In the genomic region with DNA sequence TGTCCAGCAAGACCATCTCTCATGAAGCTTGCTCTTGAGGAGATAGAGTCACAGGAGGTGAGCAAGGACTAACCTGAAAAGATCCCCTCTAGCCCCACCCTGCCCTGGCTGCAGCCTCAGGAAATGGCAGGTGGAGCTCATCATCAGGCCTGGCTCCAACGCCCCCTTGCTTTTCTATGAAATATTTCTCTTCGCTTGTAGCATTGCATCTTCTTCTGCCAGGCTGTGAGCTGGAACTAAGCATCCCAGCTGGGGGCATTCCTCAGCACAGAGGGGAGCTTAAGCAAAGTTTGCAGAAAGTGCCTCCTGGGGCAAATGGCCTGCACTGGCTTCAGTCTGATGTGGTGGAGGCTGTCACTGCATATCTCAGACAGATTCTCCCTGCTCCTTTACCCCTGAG, we compare ENCODE assay signal across 34 cellular contexts.
DNase-seq lines count a peak whose midpoint lies in the region; ATAC-seq and TF ChIP-seq lines count a peak whose summit lies in the region.
"Had no signal": no experiment of that assay in that cellular context is flagged by ENCODE, and none has a peak within 500 bp of the region (broad histone marks: within the 10 kb centered on the region; RNA-seq: fewer than 3 reads in every experiment).

No MANE protein-coding gene starts in this region.

- H3K9ac ChIP-seq in HCT116 (ENCODE audit: low read length) = no peak overlapping the region

- DNase-seq in A673 (ENCODE audit: low spot score) (peak; percentile 56), HCT116 (ENCODE audit: low read depth, low spot score) (no peak), RPMI8226 (peak; percentile 19), esophagus squamous epithelium (lab: John Stamatoyannopoulos, UW) (no peak), NCI-H2196 treated with DMSO at 0.1 percent for 48 hours (lab: John Stamatoyannopoulos, UW; ENCODE audit: unreplicated experiment) (no peak), H7 (no peak), retina (no peak)
- DNase-seq: activated CD4-positive, alpha-beta T cell treated with anti-CD3 and anti-CD28 coated beads for 36 hours; activated CD8-positive, alpha-beta memory T cell treated with anti-CD3 and anti-CD28 coated beads, Interleukin-2, amount 50 U/mL, for 48 hours; activated CD8-positive, alpha-beta T cell treated with anti-CD3 and anti-CD28 coated beads for 36 hours; activated naive CD4-positive, alpha-beta T cell treated with anti-CD3 and anti-CD28 coated beads for 36 hours; body of pancreas; CD4-positive, CD25-positive, alpha-beta regulatory T cell; DND-41; dorsolateral prefrontal cortex; HFFc6; NCI-H1092 treated with DMSO at 0.1 percent for 48 hours; NCI-H187; NCI-H2171; NCI-H510A; nephron progenitor cell; ovary; right cardiac atrium; SHP77; stimulated activated CD4-positive, alpha-beta T cell treated with anti-CD3 and anti-CD28 coated beads, Interleukin-1b, Interleukin-23, amount 100 ng/mL, for 48 hours; stimulated activated naive CD8-positive, alpha-beta T cell treated with anti-CD3 and anti-CD28 coated beads, Interleukin-15, Interleukin-2, amounts not matched to agents 100 U/mL and 50 U/mL, for 24 hours; T-helper 17 cell had no signal

- whole genome bisulfite sequencing in esophagus, 2 donors = 70 to 78% methylated on average over 2 of the region's 2 CpGs
- WGBS in esophagus squamous epithelium, 2 donors = 55 to 83% methylated on average over 2 of the region's 2 CpGs

- H3K4me2 ChIP-seq in HCT116 (ENCODE audit: low read length) = peak overlapping the region; percentile 72
- H3K4me2 ChIP-seq: hepatocyte, smooth muscle cell had no signal

- TF ChIP-seq RAD21 in HCT116 (IDR thresholded peaks at IDR 0.05; ENCODE audit: low read depth) = peak; percentile 37; the same call in 1 of the 2 replicates

- H3K4me1 ChIP-seq in A673 (ENCODE audit: insufficient read depth, low read length, poor library complexity, severe bottlenecking) (no peaks in the 10 kb centered on the region), HCT116 (ENCODE audit: control insufficient read depth in 1 of 2, insufficient read depth in 2 of 2, low read length in 2 of 2) (peaks cover 22 to 53% of the 10 kb centered on the region in 2 experiments), esophagus (ENCODE audit: control insufficient read depth in 2 of 2, insufficient read depth in 2 of 2, low read length in 1 of 2) (peaks cover 0 to 31% of the 10 kb centered on the region in 2 donors), esophagus squamous epithelium (peaks cover 20 to 54% (median 35%) of the 10 kb centered on the region in 3 donors)

- H3K27ac ChIP-seq in A673 (ENCODE audit: low read depth, low read length, poor library complexity, severe bottlenecking) (no peak overlapping the region), HCT116 (ENCODE audit: low read depth, low read length) (no peak overlapping the region), esophagus (ENCODE audit: low read depth in 2 of 2, low read length in 1 of 2) (peak overlapping the region; percentile 50 to 94), esophagus squamous epithelium (peak overlapping the region in 2 of 4 donors; percentile 84 to 91)
- H3K27ac ChIP-seq: adrenal gland, dorsolateral prefrontal cortex, ovary, thoracic aorta, vagina had no signal

- CTCF ChIA-PET in A673 (lab: Charles Lee) = no interaction called here
- CTCF ChIA-PET in HCT116 (lab: Charles Lee) = interaction anchor here (1.0 kb wide), 1 partner anchor 9 kb away, joined by 3 read pairs; no protein-coding TSS in a partner anchor

- H3K79me2 ChIP-seq in HCT116 (ENCODE audit: insufficient read depth, low read length) = no peaks in the 10 kb centered on the region
- H3K79me2 ChIP-seq: hepatocyte had no signal

- H3K36me3 ChIP-seq in A673 (ENCODE audit: insufficient read depth, low read length, poor library complexity, severe bottlenecking) (no peaks in the 10 kb centered on the region), HCT116 (ENCODE audit: control insufficient read depth in 1 of 2, insufficient read depth in 2 of 2, low read length in 2 of 2) (no peaks in the 10 kb centered on the region), esophagus (ENCODE audit: control insufficient read depth in 2 of 2, insufficient read depth in 2 of 2, low read length in 1 of 2) (no peaks in the 10 kb centered on the region), esophagus squamous epithelium (no peaks in the 10 kb centered on the region), H7 (replicated peaks; ENCODE audit: control insufficient read depth, insufficient read depth, low read length) (no peaks in the 10 kb centered on the region)
- H3K36me3 ChIP-seq: adrenal gland, ovary, thoracic aorta, vagina had no signal

- RAD21 ChIA-PET in HCT116 (lab: Charles Lee; ENCODE audit: low non-redundant PET in 1 of 2, low total read pairs in 2 of 2, uncharacterized antibody in 2 of 2, unreplicated experiment in 2 of 2) = no interaction called here

- H3K27me3 ChIP-seq in A673 (replicated peaks; ENCODE audit: insufficient read depth, low read depth, low read length, poor library complexity) = peaks cover 3% of the 10 kb centered on the region
- no peaks in the 10 kb centered on the region for H3K27me3 ChIP-seq in HCT116 (ENCODE audit: insufficient read depth, low read length)
- H3K27me3 ChIP-seq in esophagus (ENCODE audit: control insufficient read depth in 1 of 2, insufficient read depth in 2 of 2, low read length in 2 of 2) = no peaks in the 10 kb centered on the region
- no peaks in the 10 kb centered on the region for H3K27me3 ChIP-seq in esophagus squamous epithelium
- no peaks in the 10 kb centered on the region for H3K27me3 ChIP-seq in H7 (ENCODE audit: control insufficient read depth, insufficient read depth, low read length)
- H3K27me3 ChIP-seq: adrenal gland, body of pancreas, hepatocyte, ovary, vagina had no signal

- intact Hi-C loops in A673 (cut with micrococcal nuclease; ENCODE audit: unreplicated experiment) = no loop called here
- intact Hi-C loops in HCT116 (cut with micrococcal nuclease) = no loop called here
- intact Hi-C loops in esophagus squamous epithelium (cut with DNase I) = no loop called here

- no peak overlapping the region for H2AFZ ChIP-seq in HCT116 (ENCODE audit: low read depth, low read length, poor library complexity, severe bottlenecking)
- H2AFZ ChIP-seq: hepatocyte had no signal

- ATAC-seq in HCT116 = no peak
- ATAC-seq: activated CD4-positive, alpha-beta T cell treated with anti-CD3 and anti-CD28 coated beads for 36 hours; activated CD8-positive, alpha-beta T cell treated with anti-CD3 and anti-CD28 coated beads for 36 hours; body of pancreas; left lobe of liver; right cardiac atrium; stimulated activated naive CD8-positive, alpha-beta T cell treated with anti-CD3 and anti-CD28 coated beads, Interleukin-15, Interleukin-2, amounts not matched to agents 100 U/mL and 50 U/mL, for 24 hours; T-helper 17 cell had no signal

- no peaks in the 10 kb centered on the region for H3K9me2 ChIP-seq in HCT116 (ENCODE audit: insufficient read depth)

- TF ChIP-seq POLR2A in HCT116 (IDR thresholded peaks at IDR 0.05; ENCODE audit: borderline replicate concordance, extremely low read depth, insufficient read depth, insufficient read length) (no peak), esophagus squamous epithelium (IDR thresholded peaks at IDR 0.05) (no peak)

- H3K9me3 ChIP-seq in A673 (ENCODE audit: low read depth, low read length, poor library complexity, severe bottlenecking) = no peaks in the 10 kb centered on the region
- no peaks in the 10 kb centered on the region for H3K9me3 ChIP-seq in HCT116 (ENCODE audit: control insufficient read depth in 1 of 2, insufficient read depth in 1 of 2, low read depth in 1 of 2, low read length in 2 of 2)
- no peaks in the 10 kb centered on the region for H3K9me3 ChIP-seq in esophagus (ENCODE audit: control insufficient read depth in 2 of 2, insufficient read depth in 1 of 2, low read depth in 1 of 2, low read length in 1 of 2)
- H3K9me3 ChIP-seq in esophagus squamous epithelium = no peaks in the 10 kb centered on the region
- H3K9me3 ChIP-seq: adrenal gland, body of pancreas, ovary, thoracic aorta, vagina had no signal

- TF ChIP-seq CTCF in A673 (conservative IDR thresholded peaks at IDR 0.05; ENCODE audit: low read depth, low read length) = no peak
- TF ChIP-seq CTCF in HCT116 (IDR thresholded peaks at IDR 0.05 in 2 of 3, conservative IDR thresholded peaks at IDR 0.05 in 1 of 3; ENCODE audit: borderline replicate concordance in 1 of 3, insufficient read depth in 1 of 3, low read depth in 2 of 3, low read length in 2 of 3) = peak in 2 of 3 experiments; percentile 28 to 37; a peak in 3 of 6 replicates
- peak in 2 of 6 experiments; percentile 11 to 24 for TF ChIP-seq CTCF in esophagus squamous epithelium (IDR thresholded peaks at IDR 0.05)

- POLR2A ChIA-PET in A673 (lab: Charles Lee; ENCODE audit: low non-redundant PET) (no interaction called here), HCT116 (lab: Charles Lee) (no interaction called here)

- H3K4me3 ChIP-seq in A673 (ENCODE audit: low read depth, low read length, poor library complexity, severe bottlenecking) = no peak overlapping the region
- H3K4me3 ChIP-seq in HCT116 (replicated peaks in 1 of 2; ENCODE audit: low read depth in 1 of 2, low read length in 2 of 2) = no peak overlapping the region
- H3K4me3 ChIP-seq in esophagus (ENCODE audit: low read depth in 1 of 2, low read length in 2 of 2) = no peak overlapping the region
- no peak overlapping the region for H3K4me3 ChIP-seq in esophagus squamous epithelium
- H3K4me3 ChIP-seq in H7 (ENCODE audit: insufficient read depth, low read depth, low read length) = no peak overlapping the region
- H3K4me3 ChIP-seq: adrenal gland, body of pancreas, dorsolateral prefrontal cortex, hepatocyte, ovary, smooth muscle cell, thoracic aorta, vagina had no signal

- H4K20me1 ChIP-seq in HCT116 (ENCODE audit: insufficient read depth) = no peaks in the 10 kb centered on the region

- BruUV-seq in A673 (replicated peaks; lab: Mats Ljungman, UMichigan) = no TSS peak
- BruUV-seq in HCT116 (replicated peaks; lab: Mats Ljungman, UMichigan) = no TSS peak

TF ChIP-seq in HCT116, 20 proteins besides CTCF, POLR2A, EP300 and RAD21 (continues in another document):
- no peak for TF ChIP-seq TCF7L2 (IDR thresholded peaks at IDR 0.05; ENCODE audit: borderline replicate concordance, extremely low read depth, insufficient read depth, insufficient read length)

Comparison
In these comparisons a context has a peak if more than half of its experiments do, and no peak if none do; other contexts are left out.
1. DNase-seq: peak in A673 (single experiment) and RPMI8226 (single experiment); none in HCT116 (single experiment), esophagus squamous epithelium (single experiment), NCI-H2196 treated with DMSO at 0.1 percent for 48 hours (single experiment), H7 (single experiment) and retina (single experiment).
2. H3K27ac ChIP-seq: peak in esophagus (2 of 2); none in A673 (single experiment) and HCT116 (single experiment).